ENCODE assay signal across 8 cellular contexts in the genomic region with DNA sequence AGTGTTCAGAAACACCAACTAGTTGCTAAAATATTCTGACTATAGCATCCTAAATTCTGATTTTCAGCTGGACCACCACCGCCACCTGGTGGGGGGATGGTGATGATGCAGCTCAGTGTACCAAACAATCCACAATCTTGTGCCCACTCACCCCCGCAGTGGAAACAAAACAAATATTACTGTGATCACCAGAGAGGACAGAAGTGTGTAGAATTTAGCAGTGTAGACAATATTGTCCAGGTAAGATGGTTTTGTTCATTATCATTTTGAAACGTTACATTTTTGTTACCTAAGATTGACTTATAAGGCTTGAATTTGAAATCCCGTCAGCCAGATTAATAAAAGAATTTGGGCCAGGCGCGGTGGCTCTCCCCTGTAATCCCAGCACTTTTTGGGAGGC. TPM values are rescaled to one million over a fixed set of nuclear protein-coding genes. Genes with fewer than 3 reads are reported as not detected.
DNase-seq lines count a peak whose midpoint lies in the region; ATAC-seq, FAIRE-seq and TF ChIP-seq lines count a peak whose summit lies in the region.

No MANE protein-coding gene starts in this region.

- H3K27me3 ChIP-seq in body of pancreas, result no peaks in the 10 kb centered on the region

- no peak for TF ChIP-seq POLR2A in body of pancreas (IDR thresholded peaks at IDR 0.05)

- WGBS in body of pancreas, 2 donors, result 48 to 54% methylated on average over 6 of the region's 6 CpGs

- in situ Hi-C loops in ACHN (cut with HindIII; ENCODE audit: low pct_ligation_motif_present, low pct_unique_long_range_greater_than_20kb, low sequenced_read_pairs), result no loop called here

- peak; percentile 77 for FAIRE-seq in TTC549 (lab: Jason Lieb, UNC)

- H3K4me3 ChIP-seq in body of pancreas, result no peak overlapping the region

- H3K4me1 ChIP-seq in body of pancreas, result no peaks in the 10 kb centered on the region

- intact Hi-C loops in body of pancreas (cut with DNase I), result loop anchor here (5.0 kb wide), 1 partner anchor 703 kb away; no protein-coding TSS in a partner anchor

- no peaks in the 10 kb centered on the region for H3K9me3 ChIP-seq in body of pancreas

- peak; percentile 50 for DNase-seq in ACHN
- DNase-seq in LHCN-M2 (ENCODE audit: low read depth), result peak; percentile 37
- DNase-seq in body of pancreas, result peak; percentile 47 to 73 (median 60)
- peak; percentile 69 for DNase-seq in iPS-NIHi7 (ENCODE audit: extremely low spot score)
- peak; percentile 36 to 59 for DNase-seq in stimulated activated CD4-positive, alpha-beta T cell treated with anti-CD3 and anti-CD28 coated beads, Interleukin-15, amount 100 ng/mL, for 48 hours (ENCODE audit: low read depth in 2 of 2)
- DNase-seq in MV-4-11 (lab: John Stamatoyannopoulos, UW), result no peak

- no peak overlapping the region for H3K27ac ChIP-seq in body of pancreas

- H3K36me3 ChIP-seq in body of pancreas (replicated peaks in 1 of 2; ENCODE audit: insufficient read depth in 1 of 2, low read depth in 2 of 2), result no peaks in the 10 kb centered on the region

- peak; percentile 77 to 97 (median 88) for TF ChIP-seq CTCF in body of pancreas (IDR thresholded peaks at IDR 0.05)

- peak; percentile 70 for ATAC-seq in GM18498 (IDR thresholded peaks at IDR 0.05; ENCODE audit: unreplicated experiment)
- ATAC-seq in body of pancreas, result peak; percentile 47

RNA-seq across cellular contexts. Expression of gene UBXN4, which starts 31.7 kb away (rescaled TPM):
- 44.1 and 56.4 TPM in 2 replicates for total RNA-seq in LHCN-M2 (2014; rRNA removed)
- 26.1 TPM for polyA plus RNA-seq in LHCN-M2 (2012)
- total RNA-seq in body of pancreas, result 10 to 100 TPM; 55.7 to 70.3 TPM
